1 cellular context compared by ENCODE assay signal in genomic region chr12:109594566-109595317, GRCh38.
TF ChIP-seq lines count a peak whose summit lies in the region.

No MANE protein-coding gene starts in this region.

TF ChIP-seq in IMR-90, 13 proteins besides CTCF, POLR2A, EP300 and RAD21:
- peak; percentile 58 for TF ChIP-seq USF2 (IDR thresholded peaks at IDR 0.05; ENCODE audit: low read depth, low read length)
- no peak for TF ChIP-seq MAZ (IDR thresholded peaks at IDR 0.05; ENCODE audit: borderline replicate concordance, low read depth, low read length)
- no peak for TF ChIP-seq FOS (IDR thresholded peaks at IDR 0.05; ENCODE audit: low read depth, low read length)
- TF ChIP-seq, protein P1, sequence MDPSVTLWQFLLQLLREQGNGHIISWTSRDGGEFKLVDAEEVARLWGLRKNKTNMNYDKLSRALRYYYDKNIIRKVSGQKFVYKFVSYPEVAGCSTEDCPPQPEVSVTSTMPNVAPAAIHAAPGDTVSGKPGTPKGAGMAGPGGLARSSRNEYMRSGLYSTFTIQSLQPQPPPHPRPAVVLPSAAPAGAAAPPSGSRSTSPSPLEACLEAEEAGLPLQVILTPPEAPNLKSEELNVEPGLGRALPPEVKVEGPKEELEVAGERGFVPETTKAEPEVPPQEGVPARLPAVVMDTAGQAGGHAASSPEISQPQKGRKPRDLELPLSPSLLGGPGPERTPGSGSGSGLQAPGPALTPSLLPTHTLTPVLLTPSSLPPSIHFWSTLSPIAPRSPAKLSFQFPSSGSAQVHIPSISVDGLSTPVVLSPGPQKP (IDR thresholded peaks at IDR 0.05; ENCODE audit: borderline replicate concordance, low read depth, low read length) = no peak
